15 cellular contexts compared by ENCODE assay signal in genomic region chr14:60214415-60215126, GRCh38. TPM values are rescaled to one million over a fixed set of nuclear protein-coding genes. Genes with fewer than 3 reads are reported as not detected.
DNase-seq lines count a peak whose midpoint lies in the region; ATAC-seq and TF ChIP-seq lines count a peak whose summit lies in the region.
"Had no signal": no experiment of that assay in that cellular context is flagged by ENCODE, and none has a peak within 500 bp of the region (broad histone marks: within the 10 kb centered on the region; RNA-seq: fewer than 3 reads in every experiment).

No MANE protein-coding gene starts in this region.

- H3K4me1 ChIP-seq in OCI-LY7 (ENCODE audit: insufficient read depth, low read length, poor library complexity, severe bottlenecking) (peaks cover 16% of the 10 kb centered on the region), esophagus muscularis mucosa (peaks cover 6 to 44% (median 32%) of the 10 kb centered on the region in 4 donors), psoas muscle (peaks cover 37% of the 10 kb centered on the region)

- intact Hi-C loops in OCI-LY7 (cut with micrococcal nuclease; ENCODE audit: unreplicated experiment) (no loop called here), esophagus muscularis mucosa (cut with DNase I) (no loop called here), psoas muscle (cut with DNase I) (no loop called here)

- H4K20me1 ChIP-seq in OCI-LY7 (ENCODE audit: insufficient read depth, low read length), result no peaks in the 10 kb centered on the region

- H3K9me2 ChIP-seq in OCI-LY7 (ENCODE audit: insufficient read depth, low read length), result no peaks in the 10 kb centered on the region
- H3K9me2 ChIP-seq: SK-N-SH had no signal

- peak overlapping the region; percentile 35 for H2AFZ ChIP-seq in OCI-LY7 (ENCODE audit: low read length)

- 20% methylated on average over 1 of the region's 1 CpG for WGBS in esophagus muscularis mucosa
- 59 to 70% (median 62%) methylated on average over 1 of the region's 1 CpG for WGBS in psoas muscle, 3 donors

- H3K27me3 ChIP-seq in esophagus muscularis mucosa, result no peaks in the 10 kb centered on the region
- no peaks in the 10 kb centered on the region for H3K27me3 ChIP-seq in psoas muscle (ENCODE audit: insufficient read depth in 3 of 3, low read length in 2 of 3)

- BruUV-seq in OCI-LY7 (replicated peaks; lab: Mats Ljungman, UMichigan), result no TSS peak

- no peaks in the 10 kb centered on the region for H3K79me2 ChIP-seq in OCI-LY7 (ENCODE audit: insufficient read depth, low read depth, low read length)

- no peak for DNase-seq in OCI-LY7 (ENCODE audit: low spot score)
- DNase-seq in esophagus muscularis mucosa (ENCODE audit: extremely low spot score), result no peak
- DNase-seq in psoas muscle, result no peak
- DNase-seq in NCI-H82 treated with DMSO at 0.1 percent for 48 hours (lab: John Stamatoyannopoulos, UW; ENCODE audit: unreplicated experiment), result no peak
- no peak for DNase-seq in NCI-H226
- no peak for DNase-seq in activated CD4-positive, alpha-beta T cell treated with anti-CD3 and anti-CD28 coated beads, Interleukin-2, amount 50 U/mL, for 48 hours
- no peak for DNase-seq in erythroblast (lab: John Stamatoyannopoulos, UW)
- DNase-seq: ACHN; C1 segment of cervical spinal cord; CD8-positive, alpha-beta memory T cell; NCI-H1092 treated with DMSO at 0.1 percent for 48 hours; NCI-H1694; NCI-H510A treated with DMSO at 0.1 percent for 48 hours; Right ventricle myocardium superior; SK-N-SH had no signal

- POLR2A ChIA-PET in OCI-LY7 (lab: Charles Lee), result interaction anchor here (0.7 to 3.3 kb wide), 4 partner anchors 10 to 44 kb away, joined by 3 to 17 read pairs (median 4); no protein-coding TSS in a partner anchor

- no peak for ATAC-seq in psoas muscle

- no peak for TF ChIP-seq CTCF in OCI-LY7 (conservative IDR thresholded peaks at IDR 0.05; ENCODE audit: low read length)
- no peak for TF ChIP-seq CTCF in esophagus muscularis mucosa (IDR thresholded peaks at IDR 0.05)
- no peak for TF ChIP-seq CTCF in psoas muscle (IDR thresholded peaks at IDR 0.05)

- no peaks in the 10 kb centered on the region for H3K36me3 ChIP-seq in OCI-LY7 (ENCODE audit: insufficient read depth, low read length)
- no peaks in the 10 kb centered on the region for H3K36me3 ChIP-seq in esophagus muscularis mucosa
- H3K36me3 ChIP-seq in psoas muscle (ENCODE audit: insufficient read depth in 1 of 2, low read depth in 1 of 2), result no peaks in the 10 kb centered on the region

- no peak overlapping the region for H3K27ac ChIP-seq in OCI-LY7 (ENCODE audit: low read depth, low read length, poor library complexity, severe bottlenecking)
- peak overlapping the region; percentile 44 to 69 (median 64) for H3K27ac ChIP-seq in esophagus muscularis mucosa (replicated peaks in 1 of 4)
- peak overlapping the region; percentile 57 for H3K27ac ChIP-seq in psoas muscle

- H3K4me3 ChIP-seq in OCI-LY7 (ENCODE audit: low read depth, low read length, poor library complexity, severe bottlenecking) (no peak overlapping the region), esophagus muscularis mucosa (no peak overlapping the region), psoas muscle (no peak overlapping the region)

- H3K9me3 ChIP-seq in OCI-LY7 (ENCODE audit: low read length) (no peaks in the 10 kb centered on the region; the same call in 1 of the 2 replicates), esophagus muscularis mucosa (no peaks in the 10 kb centered on the region), psoas muscle (no peaks in the 10 kb centered on the region)
- H3K9me3 ChIP-seq: SK-N-SH had no signal

- CTCF ChIA-PET in OCI-LY7 (lab: Charles Lee; ENCODE audit: unreplicated experiment), result no interaction called here

- no peak for TF ChIP-seq EP300 in esophagus muscularis mucosa (IDR thresholded peaks at IDR 0.05)

- no peak overlapping the region for H3K4me2 ChIP-seq in OCI-LY7 (ENCODE audit: low read length)
- H3K4me2 ChIP-seq: SK-N-SH had no signal

- TF ChIP-seq POLR2A in esophagus muscularis mucosa (IDR thresholded peaks at IDR 0.05; ENCODE audit: low read depth) (no peak), erythroblast (IDR thresholded peaks at IDR 0.05; ENCODE audit: low read length) (no peak)

RNA-seq across cellular contexts. Expression of gene PPM1A, which starts 34.5 kb away (rescaled TPM):
- total RNA-seq in OCI-LY7 (2014; rRNA removed; shearing (Covaris generic)), result 25.4 and 28.8 TPM in 2 replicates
- total RNA-seq in OCI-LY7 (2022) (75.1 and 81.0 TPM in 2 replicates), esophagus muscularis mucosa (10 to 100 TPM; 40.4 to 60.2 (median 53.6) TPM), psoas muscle (100 to 1,000 TPM; 123 to 154 (median 131) TPM)
- 100 to 1,000 TPM in 1 of 3 donors, 10 to 100 TPM in 2; 54.0 to 174 (median 54.2) TPM for polyA plus RNA-seq in psoas muscle

RNA-seq across cellular contexts. Expression of gene DHRS7, which starts 49.4 kb away (rescaled TPM):
- total RNA-seq in OCI-LY7 (2014; rRNA removed; shearing (Covaris generic)), result 30.9 and 32.7 TPM in 2 replicates
- total RNA-seq in OCI-LY7 (2022), result 28.4 and 31.1 TPM in 2 replicates
- total RNA-seq in esophagus muscularis mucosa, result 10 to 100 TPM; 46.1 to 70.5 (median 59.5) TPM
- total RNA-seq in psoas muscle, result 100 to 1,000 TPM; 239 to 605 (median 497) TPM
- 100 to 1,000 TPM; 374 to 743 (median 492) TPM for polyA plus RNA-seq in psoas muscle
